Comparison of ENCODE assay signal across 8 cellular contexts in the genomic region with DNA sequence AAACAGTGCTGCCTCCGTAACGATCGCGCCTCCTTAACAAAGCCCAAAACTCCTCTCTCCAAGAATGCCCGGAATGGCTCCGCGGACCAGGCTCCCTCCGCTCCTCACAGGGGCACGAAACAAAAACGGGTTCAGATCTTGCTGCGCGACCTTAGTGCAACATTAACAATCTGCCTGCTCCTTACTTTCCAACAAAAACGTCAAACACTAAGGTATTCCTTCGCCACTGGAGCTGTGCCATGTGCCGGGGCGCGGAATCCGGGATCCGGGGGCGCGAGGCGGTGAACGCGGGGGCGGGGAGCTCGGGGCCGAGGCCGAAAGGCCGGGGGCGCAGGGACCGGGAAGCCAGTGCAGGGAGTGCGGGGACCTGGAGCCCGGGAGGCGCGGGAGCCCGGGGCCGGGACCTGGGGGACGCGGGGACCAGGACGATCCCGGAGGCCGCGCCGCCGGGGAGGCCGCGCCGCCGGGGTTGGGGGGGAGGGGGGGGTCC. TPM values are rescaled to one million over a fixed set of nuclear protein-coding genes. Genes with fewer than 3 reads are reported as not detected.
DNase-seq lines count a peak whose midpoint lies in the region; ATAC-seq and TF ChIP-seq lines count a peak whose summit lies in the region.

No MANE protein-coding gene starts in this region.

- H4K20me1 ChIP-seq in PC-3 (ENCODE audit: low read length) = peaks cover 14% of the 10 kb centered on the region

- no peak for TF ChIP-seq CTCF in PC-3 (conservative IDR thresholded peaks at IDR 0.05; ENCODE audit: low read depth, low read length)
- TF ChIP-seq CTCF in stomach (IDR thresholded peaks at IDR 0.05) = no peak

- H3K79me2 ChIP-seq in PC-3 (ENCODE audit: low read length) = peaks cover 52% of the 10 kb centered on the region

- intact Hi-C loops in PC-3 (cut with micrococcal nuclease) = loop anchor here (1.0 to 2.0 kb wide), 3 partner anchors 45 to 84 kb away; partner anchors contain the start of gene TUBGCP5
- intact Hi-C loops in stomach (cut with DNase I; ENCODE audit: low total_unique reads) = no loop called here

- H3K9me2 ChIP-seq in PC-3 (replicated peaks; ENCODE audit: low read length) = no peaks in the 10 kb centered on the region

- no peaks in the 10 kb centered on the region for H3F3A ChIP-seq in PC-3 (ENCODE audit: low read length, unreplicated experiment)

- BruUV-seq in PC-3 (replicated peaks; lab: Mats Ljungman, UMichigan) = no TSS peak

- CTCF ChIA-PET in PC-3 (lab: Charles Lee) = no interaction called here

- ATAC-seq in GM21786 (IDR thresholded peaks at IDR 0.05; ENCODE audit: unreplicated experiment) (peak; percentile 14), PC-3 (peak; percentile 11)

- POLR2A ChIA-PET in PC-3 (lab: Charles Lee; ENCODE audit: unreplicated experiment) = interaction anchor here (0.6 kb wide), 1 partner anchor 117 kb away, joined by 4 read pairs; no protein-coding TSS in a partner anchor

- H2AFZ ChIP-seq in PC-3 (ENCODE audit: low read length) = peak overlapping the region; percentile 70

- H3K9ac ChIP-seq in PC-3 (ENCODE audit: low read length) = peak overlapping the region; percentile 87

- 1 to 3% (median 1%) methylated on average over 32 to 49 of the region's 49 CpGs for WGBS in stomach, 5 donors

- H3K27me3 ChIP-seq in PC-3 (ENCODE audit: low read length) = no peaks in the 10 kb centered on the region
- no peaks in the 10 kb centered on the region for H3K27me3 ChIP-seq in layer of hippocampus (ENCODE audit: control insufficient read depth, insufficient read depth, low read length)
- no peaks in the 10 kb centered on the region for H3K27me3 ChIP-seq in stomach

- H3K9me3 ChIP-seq in PC-3 (ENCODE audit: low read length) (no peaks in the 10 kb centered on the region), stomach (no peaks in the 10 kb centered on the region)

- H3K27ac ChIP-seq in PC-3 (ENCODE audit: low read length) (peak overlapping the region; percentile 53), layer of hippocampus (ENCODE audit: low read depth, low read length) (peak overlapping the region; percentile 46), stomach (peak overlapping the region; percentile 88 to 97 (median 93))

- H3K36me3 ChIP-seq in PC-3 (ENCODE audit: low read depth, low read length) = no peaks in the 10 kb centered on the region
- no peaks in the 10 kb centered on the region for H3K36me3 ChIP-seq in stomach

- peak overlapping the region; percentile 95 for H3K4me2 ChIP-seq in PC-3 (ENCODE audit: low read length)

- H3K4me1 ChIP-seq in PC-3 (ENCODE audit: insufficient read depth, low read length) = peaks cover 9% of the 10 kb centered on the region; the same call in 1 of the 2 replicates
- peaks cover 7 to 43% (median 25%) of the 10 kb centered on the region in 4 donors for H3K4me1 ChIP-seq in stomach

- H3K4me3 ChIP-seq in PC-3 (ENCODE audit: low read length) = peak overlapping the region; percentile 86
- H3K4me3 ChIP-seq in stomach = peak overlapping the region; percentile 61 to 94 (median 82)

- no peak for TF ChIP-seq POLR2A in stomach (IDR thresholded peaks at IDR 0.05)

- DNase-seq in EH (ENCODE audit: low read depth) (peak; percentile 45), PC-3 (peak; percentile 25), stomach (no peak), ureter (ENCODE audit: low spot score) (no peak), NCI-H1092 (lab: John Stamatoyannopoulos, UW) (no peak)
- peak; percentile 0 for DNase-seq in central memory CD4-positive, alpha-beta T cell

- no peak for TF ChIP-seq EP300 in stomach (IDR thresholded peaks at IDR 0.05)

RNA-seq across cellular contexts. Expression of gene CYFIP1, which starts 0.4 kb away (rescaled TPM):
- 80.3 and 85.4 TPM in 2 replicates for total RNA-seq in PC-3 (2014; rRNA removed)
- total RNA-seq in stomach = 100 to 1,000 TPM in 2 of 5 donors, 10 to 100 TPM in 3; 40.3 to 214 (median 99.9) TPM
- polyA plus RNA-seq in stomach = 10 to 100 TPM; 21.8 to 38.8 (median 33.1) TPM
- 129 TPM for total RNA-seq in ureter

RNA-seq across cellular contexts. Expression of gene TUBGCP5, which starts 59.6 kb away (rescaled TPM):
- total RNA-seq in PC-3 (2014; rRNA removed) (33.4 and 63.0 TPM in 2 replicates), stomach (10 to 100 TPM in 4 of 5 donors, 1 to 10 TPM in 1; 8.8 to 44.2 (median 25.1) TPM), ureter (28.5 TPM)
- polyA plus RNA-seq in stomach = 1 to 10 TPM; 4.1 to 9.0 (median 5.1) TPM

Comparison
In these comparisons a context has a peak if more than half of its experiments do, and no peak if none do; other contexts are left out.
1. DNase-seq: peak in EH (single experiment), PC-3 (single experiment) and central memory CD4-positive, alpha-beta T cell (single experiment); none in stomach (single experiment), ureter (single experiment) and NCI-H1092 (single experiment).
2. Peak in every context shown above with its lines, with median percentiles within 50 percentile points of each other: H3K27ac ChIP-seq.